Comparison of ENCODE assay signal across 8 cellular contexts in genomic region chr11:130159657-130160459, GRCh38. TPM values are rescaled to one million over a fixed set of nuclear protein-coding genes. Genes with fewer than 3 reads are reported as not detected.
DNase-seq lines count a peak whose midpoint lies in the region; ATAC-seq and TF ChIP-seq lines count a peak whose summit lies in the region.

Gene ST14, plus strand, starts transcription at chr11:130159782. Its CDS starts 198 bp downstream, at chr11:130159980.

- no peaks in the 10 kb centered on the region for H3K36me3 Mint-ChIP-seq in activated naive CD8-positive, alpha-beta T cell treated with anti-CD3 and anti-CD28 coated beads, Interleukin-2, amount 10 ng/mL, durations not matched to agents 7 days and 5 days

- H3K27me3 Mint-ChIP-seq in activated naive CD8-positive, alpha-beta T cell treated with anti-CD3 and anti-CD28 coated beads, Interleukin-2, amount 10 ng/mL, durations not matched to agents 7 days and 5 days, result peaks cover 51% of the 10 kb centered on the region

- no peak for TF ChIP-seq CTCF in kidney epithelial cell (IDR thresholded peaks at IDR 0.05; ENCODE audit: insufficient read depth, low read length, poor library complexity, severe bottlenecking)
- TF ChIP-seq CTCF in thoracic aorta (IDR thresholded peaks at IDR 0.05), result no peak
- TF ChIP-seq CTCF in WERI-Rb-1 (IDR thresholded peaks at IDR 0.05; ENCODE audit: low read depth, low read length), result no peak

- no peak within 1 kb of the TSS for H3K27ac ChIP-seq in thoracic aorta
- no peak within 1 kb of the TSS for H3K27ac ChIP-seq in WERI-Rb-1

- peak within 1 kb of the TSS; percentile 41 for H3K4me3 ChIP-seq in kidney epithelial cell (ENCODE audit: low read depth, low read length)
- peak within 1 kb of the TSS; percentile 63 for H3K4me3 ChIP-seq in thoracic aorta
- H3K4me3 ChIP-seq in WERI-Rb-1 (ENCODE audit: low read depth, low read length), result no peak within 1 kb of the TSS

- H3K27ac Mint-ChIP-seq in activated naive CD8-positive, alpha-beta T cell treated with anti-CD3 and anti-CD28 coated beads, Interleukin-2, amount 10 ng/mL, durations not matched to agents 7 days and 5 days, result no peak within 1 kb of the TSS

- H3K4me1 ChIP-seq in ES-I3 (ENCODE audit: insufficient read depth, low read length) (peaks cover 15% of the 10 kb centered on the region), thoracic aorta (ENCODE audit: control insufficient read depth in 1 of 2, low read depth in 2 of 2) (peaks cover 6 to 13% of the 10 kb centered on the region in 2 donors)

- H3K9ac ChIP-seq in ES-I3 (ENCODE audit: low read depth, low read length), result peak within 1 kb of the TSS; percentile 46

- POLR2A ChIA-PET in activated naive CD8-positive, alpha-beta T cell treated with anti-CD3 and anti-CD28 coated beads, Interleukin-2, amount 10 ng/mL, durations not matched to agents 7 days and 5 days (lab: Charles Lee), result no interaction called here

- H3K27me3 ChIP-seq in kidney epithelial cell (ENCODE audit: control insufficient read depth, insufficient read depth, low read length) (peaks cover 31% of the 10 kb centered on the region), thoracic aorta (replicated peaks; ENCODE audit: insufficient read depth) (no peaks in the 10 kb centered on the region), WERI-Rb-1 (ENCODE audit: insufficient read depth, low read depth, severe bottlenecking) (no peaks in the 10 kb centered on the region)

- H3K4me1 Mint-ChIP-seq in activated naive CD8-positive, alpha-beta T cell treated with anti-CD3 and anti-CD28 coated beads, Interleukin-2, amount 10 ng/mL, durations not matched to agents 7 days and 5 days, result peaks cover 10% of the 10 kb centered on the region

- H3K36me3 ChIP-seq in ES-I3 (ENCODE audit: insufficient read depth, low read length), result no peaks in the 10 kb centered on the region
- H3K36me3 ChIP-seq in kidney epithelial cell (ENCODE audit: control insufficient read depth, insufficient read depth, low read length), result no peaks in the 10 kb centered on the region
- H3K36me3 ChIP-seq in thoracic aorta, result no peaks in the 10 kb centered on the region
- H3K36me3 ChIP-seq in WERI-Rb-1, result no peaks in the 10 kb centered on the region

- ATAC-seq in activated naive CD8-positive, alpha-beta T cell treated with anti-CD3 and anti-CD28 coated beads, Interleukin-2, amount 10 ng/mL, durations not matched to agents 7 days and 5 days (ENCODE audit: low read depth), result peak; percentile 46
- ATAC-seq in thoracic aorta (ENCODE audit: insufficient number of reproducible peaks, low FRiP score, low read depth), result no peak

- no peaks in the 10 kb centered on the region for H3K9me3 Mint-ChIP-seq in activated naive CD8-positive, alpha-beta T cell treated with anti-CD3 and anti-CD28 coated beads, Interleukin-2, amount 10 ng/mL, durations not matched to agents 7 days and 5 days

- peak within 1 kb of the TSS; percentile 52 for H3K4me3 Mint-ChIP-seq in activated naive CD8-positive, alpha-beta T cell treated with anti-CD3 and anti-CD28 coated beads, Interleukin-2, amount 10 ng/mL, durations not matched to agents 7 days and 5 days

- DNase-seq in LoVo (ENCODE audit: low spot score) (peak; percentile 81), kidney epithelial cell (ENCODE audit: low read depth) (no peak), thoracic aorta (ENCODE audit: low spot score) (no peak), OCI-M1 (lab: John Stamatoyannopoulos, UW) (no peak), NK-92 (lab: John Stamatoyannopoulos, UW; ENCODE audit: unreplicated experiment) (no peak), WERI-Rb-1 (no peak)
- DNase-seq in activated naive CD8-positive, alpha-beta T cell treated with anti-CD3 and anti-CD28 coated beads, Interleukin-2, amount 10 ng/mL, durations not matched to agents 7 days and 5 days, result peak; percentile 32

- H3K9me3 ChIP-seq in ES-I3 (ENCODE audit: control insufficient read depth, insufficient read depth, low read length) (no peaks in the 10 kb centered on the region), thoracic aorta (no peaks in the 10 kb centered on the region), WERI-Rb-1 (ENCODE audit: severe bottlenecking) (no peaks in the 10 kb centered on the region)

RNA-seq across cellular contexts. Expression of gene ST14, which starts in this region (rescaled TPM):
- total RNA-seq in activated naive CD8-positive, alpha-beta T cell treated with anti-CD3 and anti-CD28 coated beads, Interleukin-2, amount 10 ng/mL, durations not matched to agents 7 days and 5 days, result under 1 TPM; 0.51 to 0.67 TPM
- 93.0 and 98.4 TPM in 2 replicates for total RNA-seq in kidney epithelial cell
- total RNA-seq in thoracic aorta, result 1 to 10 TPM; 4.9 to 6.9 TPM

Comparison
In these comparisons a context has a peak if more than half of its experiments do, and no peak if none do; other contexts are left out.
1. RNA of gene ST14 (total RNA-seq): 93.0 to 98.4 TPM in kidney epithelial cell; 4.9 to 6.9 TPM in thoracic aorta and 0.51 to 0.67 TPM in activated naive CD8-positive, alpha-beta T cell treated with anti-CD3 and anti-CD28 coated beads, Interleukin-2, amount 10 ng/mL, durations not matched to agents 7 days and 5 days; every median in the first group is over 10 times any median in the second.
2. Peak in DNase-seq and ATAC-seq in activated naive CD8-positive, alpha-beta T cell treated with anti-CD3 and anti-CD28 coated beads, Interleukin-2, amount 10 ng/mL, durations not matched to agents 7 days and 5 days; RNA of the gene not detected or under 1 TPM.